Comparison of ENCODE assay signal across 1 cellular context in the genomic region with DNA sequence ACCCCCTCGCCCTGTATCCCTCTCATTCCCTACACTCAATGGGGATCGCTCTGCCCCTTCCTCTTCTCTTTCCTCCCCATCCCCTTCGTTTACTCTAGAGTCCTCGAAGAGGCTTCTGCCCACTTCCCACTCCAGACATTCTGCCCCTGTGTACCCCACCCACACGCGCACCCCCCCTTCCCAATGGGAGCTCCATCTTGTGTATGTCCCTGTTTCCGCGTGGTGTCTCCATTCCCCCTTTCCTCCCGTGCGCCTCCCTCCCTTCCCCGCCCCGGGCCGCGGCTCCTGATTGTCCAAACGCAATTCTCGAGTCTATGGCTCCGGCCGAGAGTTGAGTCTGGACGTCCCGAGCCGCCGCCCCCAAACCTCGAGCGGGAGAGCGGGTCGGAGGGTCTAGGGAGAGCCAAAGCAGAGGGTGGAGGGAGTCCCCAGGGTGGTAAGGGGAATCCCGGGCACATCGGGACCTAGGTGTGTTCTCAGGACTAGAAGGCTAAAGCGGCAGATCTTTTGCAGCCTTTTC.
A peak's percentile ranks its signal among the peaks of the same experiment; 100 is the strongest.
TF ChIP-seq lines count a peak whose summit lies in the region.

No MANE protein-coding gene starts in this region.

TF ChIP-seq in K562, 482 proteins besides CTCF, POLR2A, EP300 and RAD21 (continued from another document and continues in another):
- no peak for TF ChIP-seq RBM22 (IDR thresholded peaks at IDR 0.05; ENCODE audit: low read depth, low read length, poor library complexity, severe bottlenecking)
- 0 out of 2 replicates have a peak, but pooled peaks have one; percentile 16 for TF ChIP-seq SMARCA4 (IDR thresholded peaks at IDR 0.05)
- no peak for TF ChIP-seq ZNF583 (CRISPR knock-in tag; IDR thresholded peaks at IDR 0.05)
- TF ChIP-seq ZNF444 (CRISPR knock-in tag; IDR thresholded peaks at IDR 0.05) = no peak
- 0 out of 4 replicates have a peak, but pooled peaks of 1 of the 2 experiments have one; percentile 37 for TF ChIP-seq SRF (CRISPR knock-in tag; IDR thresholded peaks at IDR 0.05)
- TF ChIP-seq TCF15 (CRISPR knock-in tag; IDR thresholded peaks at IDR 0.05) = no peak
- no peak for TF ChIP-seq NFIX (CRISPR knock-in tag; IDR thresholded peaks at IDR 0.05; ENCODE audit: low read depth)
- no peak for TF ChIP-seq AFF4 (CRISPR knock-in tag; IDR thresholded peaks at IDR 0.05)
- peak; percentile 21 for TF ChIP-seq BRD9 (IDR thresholded peaks at IDR 0.05; ENCODE audit: low read depth, partially characterized antibody)
- TF ChIP-seq, protein P1, sequence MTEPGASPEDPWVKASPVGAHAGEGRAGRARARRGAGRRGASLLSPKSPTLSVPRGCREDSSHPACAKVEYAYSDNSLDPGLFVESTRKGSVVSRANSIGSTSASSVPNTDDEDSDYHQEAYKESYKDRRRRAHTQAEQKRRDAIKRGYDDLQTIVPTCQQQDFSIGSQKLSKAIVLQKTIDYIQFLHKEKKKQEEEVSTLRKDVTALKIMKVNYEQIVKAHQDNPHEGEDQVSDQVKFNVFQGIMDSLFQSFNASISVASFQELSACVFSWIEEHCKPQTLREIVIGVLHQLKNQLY (CRISPR knock-in tag; conservative IDR thresholded peaks at IDR 0.05) = no peak
- TF ChIP-seq ILK (tag; IDR thresholded peaks at IDR 0.05; ENCODE audit: borderline replicate concordance, low read depth) = no peak
- no peak for TF ChIP-seq FUS (optimal IDR thresholded peaks at IDR 0.05; ENCODE audit: low read depth, low read length)
- no peak for TF ChIP-seq ZNF77 (CRISPR knock-in tag; IDR thresholded peaks at IDR 0.05)
- TF ChIP-seq FOXA1 (IDR thresholded peaks at IDR 0.05; ENCODE audit: borderline replicate concordance) = no peak
- TF ChIP-seq ESRRA (IDR thresholded peaks at IDR 0.05; ENCODE audit: borderline replicate concordance, low read depth) = no peak
- 0 out of 2 replicates have a peak, but pooled peaks have one; percentile 54 for TF ChIP-seq FOXK1 (CRISPR knock-in tag; IDR thresholded peaks at IDR 0.05; ENCODE audit: borderline replicate concordance)
- TF ChIP-seq RBM34 (IDR thresholded peaks at IDR 0.05; ENCODE audit: borderline replicate concordance, insufficient read depth, low read length) = no peak
- no peak for TF ChIP-seq ATF2 (CRISPR knock-in tag; IDR thresholded peaks at IDR 0.05)
- TF ChIP-seq, protein P2, sequence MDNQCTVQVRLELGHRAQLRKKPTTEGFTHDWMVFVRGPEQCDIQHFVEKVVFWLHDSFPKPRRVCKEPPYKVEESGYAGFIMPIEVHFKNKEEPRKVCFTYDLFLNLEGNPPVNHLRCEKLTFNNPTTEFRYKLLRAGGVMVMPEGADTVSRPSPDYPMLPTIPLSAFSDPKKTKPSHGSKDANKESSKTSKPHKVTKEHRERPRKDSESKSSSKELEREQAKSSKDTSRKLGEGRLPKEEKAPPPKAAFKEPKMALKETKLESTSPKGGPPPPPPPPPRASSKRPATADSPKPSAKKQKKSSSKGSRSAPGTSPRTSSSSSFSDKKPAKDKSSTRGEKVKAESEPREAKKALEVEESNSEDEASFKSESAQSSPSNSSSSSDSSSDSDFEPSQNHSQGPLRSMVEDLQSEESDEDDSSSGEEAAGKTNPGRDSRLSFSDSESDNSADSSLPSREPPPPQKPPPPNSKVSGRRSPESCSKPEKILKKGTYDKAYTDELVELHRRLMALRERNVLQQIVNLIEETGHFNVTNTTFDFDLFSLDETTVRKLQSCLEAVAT (IDR thresholded peaks at IDR 0.05) = peak in 1 of 2 experiments; percentile 36; a peak in 1 of 4 replicates
- no peak for TF ChIP-seq PHB2 (IDR thresholded peaks at IDR 0.05; ENCODE audit: low read depth)
- TF ChIP-seq, protein P3, sequence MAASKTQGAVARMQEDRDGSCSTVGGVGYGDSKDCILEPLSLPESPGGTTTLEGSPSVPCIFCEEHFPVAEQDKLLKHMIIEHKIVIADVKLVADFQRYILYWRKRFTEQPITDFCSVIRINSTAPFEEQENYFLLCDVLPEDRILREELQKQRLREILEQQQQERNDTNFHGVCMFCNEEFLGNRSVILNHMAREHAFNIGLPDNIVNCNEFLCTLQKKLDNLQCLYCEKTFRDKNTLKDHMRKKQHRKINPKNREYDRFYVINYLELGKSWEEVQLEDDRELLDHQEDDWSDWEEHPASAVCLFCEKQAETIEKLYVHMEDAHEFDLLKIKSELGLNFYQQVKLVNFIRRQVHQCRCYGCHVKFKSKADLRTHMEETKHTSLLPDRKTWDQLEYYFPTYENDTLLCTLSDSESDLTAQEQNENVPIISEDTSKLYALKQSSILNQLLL (CRISPR knock-in tag; IDR thresholded peaks at IDR 0.05; ENCODE audit: borderline replicate concordance) = no peak
- no peak for TF ChIP-seq FOS (IDR thresholded peaks at IDR 0.05; ENCODE audit: extremely low read depth, insufficient read length)
- no peak for TF ChIP-seq L3MBTL2 (IDR thresholded peaks at IDR 0.05)
- TF ChIP-seq MTA2 (IDR thresholded peaks at IDR 0.05; ENCODE audit: low read depth) = 0 out of 2 replicates have a peak, but pooled peaks have one; percentile 17
- TF ChIP-seq MCM7 (IDR thresholded peaks at IDR 0.05) = no peak
- no peak for TF ChIP-seq HNRNPL (IDR thresholded peaks at IDR 0.05; ENCODE audit: low read depth, low read length)
- no peak for TF ChIP-seq NFE2L1 (tag; IDR thresholded peaks at IDR 0.05; ENCODE audit: borderline replicate concordance, low read depth)
- peak; percentile 30 for TF ChIP-seq TBP (optimal IDR thresholded peaks at IDR 0.05; ENCODE audit: low read depth, low read length)
- TF ChIP-seq CREB5 (CRISPR knock-in tag; IDR thresholded peaks at IDR 0.05) = no peak
- no peak for TF ChIP-seq ZNF384 (IDR thresholded peaks at IDR 0.05; ENCODE audit: low read depth, low read length)
- no peak for TF ChIP-seq HNRNPLL (IDR thresholded peaks at IDR 0.05; ENCODE audit: low read depth, low read length, poor library complexity, severe bottlenecking)
- TF ChIP-seq, protein P4, sequence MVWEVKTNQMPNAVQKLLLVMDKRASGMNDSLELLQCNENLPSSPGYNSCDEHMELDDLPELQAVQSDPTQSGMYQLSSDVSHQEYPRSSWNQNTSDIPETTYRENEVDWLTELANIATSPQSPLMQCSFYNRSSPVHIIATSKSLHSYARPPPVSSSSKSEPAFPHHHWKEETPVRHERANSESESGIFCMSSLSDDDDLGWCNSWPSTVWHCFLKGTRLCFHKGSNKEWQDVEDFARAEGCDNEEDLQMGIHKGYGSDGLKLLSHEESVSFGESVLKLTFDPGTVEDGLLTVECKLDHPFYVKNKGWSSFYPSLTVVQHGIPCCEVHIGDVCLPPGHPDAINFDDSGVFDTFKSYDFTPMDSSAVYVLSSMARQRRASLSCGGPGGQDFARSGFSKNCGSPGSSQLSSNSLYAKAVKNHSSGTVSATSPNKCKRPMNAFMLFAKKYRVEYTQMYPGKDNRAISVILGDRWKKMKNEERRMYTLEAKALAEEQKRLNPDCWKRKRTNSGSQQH (CRISPR knock-in tag; IDR thresholded peaks at IDR 0.05) = no peak
- TF ChIP-seq ZNF263 (CRISPR knock-in tag; IDR thresholded peaks at IDR 0.05; ENCODE audit: borderline replicate concordance) = no peak
- TF ChIP-seq NCOR1 (IDR thresholded peaks at IDR 0.05) = no peak
- no peak for TF ChIP-seq NFIC (IDR thresholded peaks at IDR 0.05)
- no peak for TF ChIP-seq ZNF175 (CRISPR knock-in tag; IDR thresholded peaks at IDR 0.05; ENCODE audit: low read depth)
- TF ChIP-seq HOMEZ (CRISPR knock-in tag; IDR thresholded peaks at IDR 0.05) = no peak
- no peak for TF ChIP-seq FOXM1 (IDR thresholded peaks at IDR 0.05; ENCODE audit: low read depth)
- no peak for TF ChIP-seq FOXM1 (CRISPR knock-in tag; IDR thresholded peaks at IDR 0.05; ENCODE audit: low read depth)
- no peak for TF ChIP-seq ZNF143 (CRISPR knock-in tag; IDR thresholded peaks at IDR 0.05)
- no peak for TF ChIP-seq SAFB (IDR thresholded peaks at IDR 0.05; ENCODE audit: borderline replicate concordance, low read depth, low read length)
- TF ChIP-seq, protein P5, sequence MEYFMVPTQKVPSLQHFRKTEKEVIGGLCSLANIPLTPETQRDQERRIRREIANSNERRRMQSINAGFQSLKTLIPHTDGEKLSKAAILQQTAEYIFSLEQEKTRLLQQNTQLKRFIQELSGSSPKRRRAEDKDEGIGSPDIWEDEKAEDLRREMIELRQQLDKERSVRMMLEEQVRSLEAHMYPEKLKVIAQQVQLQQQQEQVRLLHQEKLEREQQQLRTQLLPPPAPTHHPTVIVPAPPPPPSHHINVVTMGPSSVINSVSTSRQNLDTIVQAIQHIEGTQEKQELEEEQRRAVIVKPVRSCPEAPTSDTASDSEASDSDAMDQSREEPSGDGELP (CRISPR knock-in tag; IDR thresholded peaks at IDR 0.05; ENCODE audit: borderline replicate concordance) = no peak
- TF ChIP-seq ZEB2 (IDR thresholded peaks at IDR 0.05) = no peak
- no peak for TF ChIP-seq RBM17 (IDR thresholded peaks at IDR 0.05; ENCODE audit: borderline replicate concordance, low read depth, low read length)
- no peak for TF ChIP-seq CBFA2T2 (conservative IDR thresholded peaks at IDR 0.05)
- no peak for TF ChIP-seq GTF2F1 (IDR thresholded peaks at IDR 0.05; ENCODE audit: low read depth, low read length)
- TF ChIP-seq, protein P6, sequence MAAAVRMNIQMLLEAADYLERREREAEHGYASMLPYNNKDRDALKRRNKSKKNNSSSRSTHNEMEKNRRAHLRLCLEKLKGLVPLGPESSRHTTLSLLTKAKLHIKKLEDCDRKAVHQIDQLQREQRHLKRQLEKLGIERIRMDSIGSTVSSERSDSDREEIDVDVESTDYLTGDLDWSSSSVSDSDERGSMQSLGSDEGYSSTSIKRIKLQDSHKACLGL (CRISPR knock-in tag; IDR thresholded peaks at IDR 0.05; ENCODE audit: borderline replicate concordance, poor library complexity, severe bottlenecking) = no peak
- TF ChIP-seq NONO (IDR thresholded peaks at IDR 0.05; ENCODE audit: low read depth in 2 of 2, low read length in 1 of 2) = no peak
- no peak for TF ChIP-seq RHOXF2B (CRISPR knock-in tag; conservative IDR thresholded peaks at IDR 0.05)
- no peak for TF ChIP-seq ARID2 (IDR thresholded peaks at IDR 0.05)
- 0 out of 2 replicates have a peak, but pooled peaks have one; percentile 9 for TF ChIP-seq MYC (IDR thresholded peaks at IDR 0.05; ENCODE audit: low read depth, low read length)
- TF ChIP-seq MYC (CRISPR knock-in tag; IDR thresholded peaks at IDR 0.05; ENCODE audit: borderline replicate concordance, low read depth) = no peak
- no peak for TF ChIP-seq ESRRB (CRISPR knock-in tag; IDR thresholded peaks at IDR 0.05; ENCODE audit: borderline replicate concordance)
- no peak for TF ChIP-seq TCF7L2 (IDR thresholded peaks at IDR 0.05; ENCODE audit: low read depth, low read length)
